ENCODE assay signal across 8 cellular contexts in genomic region chr9:178970-179383, GRCh38. TPM values are rescaled to one million over a fixed set of nuclear protein-coding genes. Genes with fewer than 3 reads are reported as not detected.
DNase-seq lines count a peak whose midpoint lies in the region; ATAC-seq and TF ChIP-seq lines count a peak whose summit lies in the region.
"Not testable (repeated sequence)": the region's sequence is repeated elsewhere in the genome, so short reads cannot be mapped to it uniquely, and the experiment has no call there.

Gene ZNG1A, minus strand, starts transcription at chr9:179056. Its CDS starts 87 bp downstream, at chr9:178969.

- not testable (repeated sequence) for ATAC-seq in left ventricle myocardium superior

- H3K4me1 ChIP-seq in HUES64 (ENCODE audit: insufficient read depth, low read length); PC-9 (replicated peaks; ENCODE audit: insufficient read depth); breast epithelium; osteoblast (ENCODE audit: insufficient read depth, low read length): not testable (repeated sequence)

- peak within 1 kb of the TSS; percentile 70 for H3K4me3 ChIP-seq in HUES64 (ENCODE audit: low read length)
- H3K4me3 ChIP-seq in PC-9: peak within 1 kb of the TSS; percentile 49; the same call in 1 of the 2 replicates
- H3K4me3 ChIP-seq in breast epithelium: peak within 1 kb of the TSS; percentile 37 to 54 (median 45)
- peak within 1 kb of the TSS; percentile 59 for H3K4me3 ChIP-seq in osteoblast (ENCODE audit: insufficient read depth, low read length)

- not testable (repeated sequence) for H3F3A ChIP-seq in PC-9 (ENCODE audit: insufficient read depth, low read depth)

- not testable (repeated sequence) for H3K27me3 ChIP-seq in HUES64 (ENCODE audit: insufficient read depth, low read length); PC-9 (ENCODE audit: insufficient read depth, low read depth); breast epithelium; osteoblast (ENCODE audit: insufficient read depth, low read length)

- not testable (repeated sequence) for H3K9me2 ChIP-seq in PC-9 (ENCODE audit: insufficient read depth)

- peak; percentile 34 to 47 for DNase-seq in AML-193 (lab: John Stamatoyannopoulos, UW)
- not testable (repeated sequence) for DNase-seq in PC-9; left ventricle myocardium superior; osteoblast (ENCODE audit: insufficient read length, low spot score, missing footprints)
- peak; percentile 79 for DNase-seq in activated CD8-positive, alpha-beta memory T cell treated with anti-CD3 and anti-CD28 coated beads for 24 hours
- peak; percentile 81 to 86 for DNase-seq in breast epithelium (ENCODE audit: low spot score in 2 of 2)
- DNase-seq in stimulated activated CD8-positive, alpha-beta memory T cell treated with anti-CD3 and anti-CD28 coated beads, Interleukin-15, amount 100 ng/mL, for 48 hours (ENCODE audit: low read depth in 2 of 2): peak; percentile 64

- H3K9ac ChIP-seq in HUES64 (ENCODE audit: low read depth, low read length): peak within 1 kb of the TSS; percentile 65; the same call in 1 of the 2 replicates

- not testable (repeated sequence) for H3K36me3 ChIP-seq in HUES64 (ENCODE audit: insufficient read depth, low read length); PC-9 (ENCODE audit: low read depth); breast epithelium; osteoblast (ENCODE audit: insufficient read depth, low read length)

- peak within 1 kb of the TSS; percentile 64; the same call in 1 of the 2 replicates for H3K27ac ChIP-seq in HUES64 (ENCODE audit: low read depth, low read length)
- H3K27ac ChIP-seq in PC-9: 0 out of 2 replicates have a peak within 1 kb of the TSS, but pooled peaks have one; percentile 39
- H3K27ac ChIP-seq in breast epithelium: peak within 1 kb of the TSS; percentile 69 to 73
- H3K27ac ChIP-seq in osteoblast (ENCODE audit: low read depth, low read length): not testable (repeated sequence)

- CTCF ChIA-PET in PC-9 (lab: Charles Lee): not testable (repeated sequence)

- TF ChIP-seq CTCF in PC-9 (conservative IDR thresholded peaks at IDR 0.05); breast epithelium (IDR thresholded peaks at IDR 0.05); osteoblast (IDR thresholded peaks at IDR 0.05; ENCODE audit: extremely low read depth, low read depth, low read length): not testable (repeated sequence)

- TF ChIP-seq POLR2A in breast epithelium (IDR thresholded peaks at IDR 0.05): not testable (repeated sequence)

- WGBS in HUES64: 0% methylated on average over 20 of the region's 32 CpGs

- H2AFZ ChIP-seq in PC-9: not testable (repeated sequence)
- peak within 1 kb of the TSS; percentile 74 for H2AFZ ChIP-seq in osteoblast (ENCODE audit: low read length)

- not testable (repeated sequence) for H4K20me1 ChIP-seq in PC-9 (ENCODE audit: insufficient read depth); osteoblast (ENCODE audit: insufficient read depth, low read length)

- not testable (repeated sequence) for H3K79me2 ChIP-seq in PC-9 (ENCODE audit: low read depth); osteoblast (ENCODE audit: insufficient read depth, low read length)

- not testable (repeated sequence) for BruUV-seq in PC-9 (replicated peaks; lab: Mats Ljungman, UMichigan)

- not testable (repeated sequence) for H3K9me3 ChIP-seq in HUES64 (ENCODE audit: insufficient read depth, low read depth, low read length); PC-9 (ENCODE audit: insufficient read depth, low read depth); breast epithelium; osteoblast (ENCODE audit: low read depth, low read length)

- intact Hi-C loops in PC-9 (cut with micrococcal nuclease; ENCODE audit: unreplicated experiment); breast epithelium (cut with DNase I; ENCODE audit: low total_unique reads); left ventricle myocardium superior (cut with micrococcal nuclease): not testable (repeated sequence)

- POLR2A ChIA-PET in PC-9 (lab: Charles Lee; ENCODE audit: unreplicated experiment): not testable (repeated sequence)

- H3K4me2 ChIP-seq in PC-9 (peak within 1 kb of the TSS; percentile 73), osteoblast (ENCODE audit: insufficient read depth, low read length) (peak within 1 kb of the TSS; percentile 64)

RNA-seq across cellular contexts. Expression of gene ZNG1A, which starts in this region (rescaled TPM):
- 48.6 TPM for polyA plus RNA-seq in HUES64 (2013, experiment 1 of 2)
- polyA plus RNA-seq in HUES64 (2013, experiment 2 of 2): 47.8 TPM
- total RNA-seq in PC-9 (2021): 16.7 and 19.5 TPM in 2 replicates
- total RNA-seq in breast epithelium: 10 to 100 TPM; 32.3 to 70.1 (median 36.4) TPM
- 11.9 TPM for total RNA-seq in left ventricle myocardium superior
- total RNA-seq in osteoblast: 24.6 and 28.0 TPM in 2 replicates
